ENCODE assay signal across 13 cellular contexts in genomic region chr19:2232286-2233151, GRCh38. TPM values are rescaled to one million over a fixed set of nuclear protein-coding genes. Genes with fewer than 3 reads are reported as not detected.
DNase-seq lines count a peak whose midpoint lies in the region; ATAC-seq and TF ChIP-seq lines count a peak whose summit lies in the region.
"Had no signal": no experiment of that assay in that cellular context is flagged by ENCODE, and none has a peak within 500 bp of the region (broad histone marks: within the 10 kb centered on the region; RNA-seq: fewer than 3 reads in every experiment).

No MANE protein-coding gene starts in this region.

- ATAC-seq in activated naive CD8-positive, alpha-beta T cell treated with anti-CD3 and anti-CD28 coated beads, Interleukin-2, amount 50 U/mL, for 24 hours = no peak
- ATAC-seq in gastrocnemius medialis (no peak), HG03108 (IDR thresholded peaks at IDR 0.05; ENCODE audit: unreplicated experiment) (no peak), GM18519 (IDR thresholded peaks at IDR 0.05; ENCODE audit: low FRiP score, unreplicated experiment) (no peak)

- peaks cover 0 to 20% of the 10 kb centered on the region in 2 donors for H3K36me3 ChIP-seq in gastrocnemius medialis

- no peaks in the 10 kb centered on the region for H3K9me3 Mint-ChIP-seq in activated CD4-positive, alpha-beta T cell treated with anti-CD3 and anti-CD28 coated beads, Interleukin-2, amount 10 ng/mL, durations not matched to agents 7 days and 5 days
- peaks cover 13% of the 10 kb centered on the region for H3K9me3 Mint-ChIP-seq in HFFc6
- H3K9me3 Mint-ChIP-seq in activated naive CD8-positive, alpha-beta T cell treated with anti-CD3 and anti-CD28 coated beads, Interleukin-2, amount 50 U/mL, for 24 hours = no peaks in the 10 kb centered on the region

- peak overlapping the region; percentile 74 for H3K27ac Mint-ChIP-seq in activated CD4-positive, alpha-beta T cell treated with anti-CD3 and anti-CD28 coated beads, Interleukin-2, amount 10 ng/mL, durations not matched to agents 7 days and 5 days
- 0 out of 2 replicates have a peak overlapping the region, but pooled peaks have one; percentile 7 for H3K27ac Mint-ChIP-seq in HFFc6
- H3K27ac Mint-ChIP-seq in activated naive CD8-positive, alpha-beta T cell treated with anti-CD3 and anti-CD28 coated beads, Interleukin-2, amount 50 U/mL, for 24 hours = peak overlapping the region; percentile 70

- in situ Hi-C loops in gastrocnemius medialis (cut with MboI; ENCODE audit: low sequenced_read_pairs in 4 of 4) = loop anchor here in 1 of 4 donors (10.0 kb wide), 1 partner anchor 78 kb away; the partner anchor contains the start of gene AP3D1

- peaks cover 20% of the 10 kb centered on the region for H3K4me1 Mint-ChIP-seq in activated CD4-positive, alpha-beta T cell treated with anti-CD3 and anti-CD28 coated beads, Interleukin-2, amount 10 ng/mL, durations not matched to agents 7 days and 5 days
- H3K4me1 Mint-ChIP-seq in HFFc6 (ENCODE audit: low read depth) = peaks cover 16% of the 10 kb centered on the region; the same call in 1 of the 2 replicates
- peaks cover 27% of the 10 kb centered on the region for H3K4me1 Mint-ChIP-seq in activated naive CD8-positive, alpha-beta T cell treated with anti-CD3 and anti-CD28 coated beads, Interleukin-2, amount 50 U/mL, for 24 hours

- H3K4me1 ChIP-seq in gastrocnemius medialis = peaks cover 29 to 48% of the 10 kb centered on the region in 2 donors

- no peak for TF ChIP-seq CTCF in HFFc6 (IDR thresholded peaks at IDR 0.05)
- no peak for TF ChIP-seq CTCF in gastrocnemius medialis (IDR thresholded peaks at IDR 0.05 in 4 of 5, conservative IDR thresholded peaks at IDR 0.05 in 1 of 5)

- TF ChIP-seq POLR2A in gastrocnemius medialis (IDR thresholded peaks at IDR 0.05) = no peak

- DNase-seq in activated CD4-positive, alpha-beta T cell treated with anti-CD3 and anti-CD28 coated beads, Interleukin-2, amount 10 ng/mL, durations not matched to agents 7 days and 5 days = no peak
- DNase-seq in activated CD4-positive, alpha-beta T cell treated with anti-CD3 and anti-CD28 coated beads for 48 hours = no peak
- DNase-seq in HFFc6 = no peak
- DNase-seq in activated naive CD8-positive, alpha-beta T cell treated with anti-CD3 and anti-CD28 coated beads, Interleukin-2, amount 50 U/mL, for 24 hours = no peak
- DNase-seq in gastrocnemius medialis = no peak
- DNase-seq in NCI-H1105 treated with DMSO at 0.1 percent for 48 hours (lab: John Stamatoyannopoulos, UW) = no peak
- DNase-seq: NCI-H1694 had no signal

- H3K4me3 ChIP-seq in gastrocnemius medialis = no peak overlapping the region
- H3K4me3 ChIP-seq: coronary artery had no signal

- POLR2A ChIA-PET in activated CD4-positive, alpha-beta T cell treated with anti-CD3 and anti-CD28 coated beads, Interleukin-2, amount 10 ng/mL, durations not matched to agents 7 days and 5 days (lab: Charles Lee) = no interaction called here

- H3K27me3 Mint-ChIP-seq in activated CD4-positive, alpha-beta T cell treated with anti-CD3 and anti-CD28 coated beads, Interleukin-2, amount 10 ng/mL, durations not matched to agents 7 days and 5 days = no peaks in the 10 kb centered on the region
- peaks cover 14% of the 10 kb centered on the region for H3K27me3 Mint-ChIP-seq in HFFc6 (ENCODE audit: insufficient read depth)
- H3K27me3 Mint-ChIP-seq in activated naive CD8-positive, alpha-beta T cell treated with anti-CD3 and anti-CD28 coated beads, Interleukin-2, amount 50 U/mL, for 24 hours = peaks cover 5% of the 10 kb centered on the region

- intact Hi-C loops in gastrocnemius medialis (cut with DNase I; ENCODE audit: low total_unique reads) = no loop called here

- H3K27me3 ChIP-seq in gastrocnemius medialis = no peaks in the 10 kb centered on the region

- H3K36me3 Mint-ChIP-seq in activated CD4-positive, alpha-beta T cell treated with anti-CD3 and anti-CD28 coated beads, Interleukin-2, amount 10 ng/mL, durations not matched to agents 7 days and 5 days (ENCODE audit: low read depth) = peaks cover 38% of the 10 kb centered on the region
- H3K36me3 Mint-ChIP-seq in HFFc6 (ENCODE audit: low read depth) = peaks cover 24% of the 10 kb centered on the region
- H3K36me3 Mint-ChIP-seq in activated naive CD8-positive, alpha-beta T cell treated with anti-CD3 and anti-CD28 coated beads, Interleukin-2, amount 50 U/mL, for 24 hours (ENCODE audit: low read depth) = peaks cover 25% of the 10 kb centered on the region

- H3K27ac ChIP-seq in gastrocnemius medialis = peak overlapping the region in 3 of 4 donors; percentile 63 to 82 (median 78)

- no peaks in the 10 kb centered on the region for H3K9me3 ChIP-seq in gastrocnemius medialis

- CTCF ChIA-PET in activated CD4-positive, alpha-beta T cell treated with anti-CD3 and anti-CD28 coated beads, Interleukin-2, amount 10 ng/mL, durations not matched to agents 7 days and 5 days (lab: Charles Lee) = interaction anchor here (0.8 kb wide), 1 partner anchor 28 kb away, joined by 3 read pairs; no protein-coding TSS in a partner anchor

- H3K4me3 Mint-ChIP-seq in activated CD4-positive, alpha-beta T cell treated with anti-CD3 and anti-CD28 coated beads, Interleukin-2, amount 10 ng/mL, durations not matched to agents 7 days and 5 days = no peak overlapping the region
- peak overlapping the region; percentile 20; the same call in 1 of the 2 replicates for H3K4me3 Mint-ChIP-seq in HFFc6
- H3K4me3 Mint-ChIP-seq in activated naive CD8-positive, alpha-beta T cell treated with anti-CD3 and anti-CD28 coated beads, Interleukin-2, amount 50 U/mL, for 24 hours = no peak overlapping the region

RNA-seq across cellular contexts. Expression of gene PLEKHJ1, which starts 3.6 kb away (rescaled TPM):
- 10 to 100 TPM; 56.2 to 71.9 TPM for total RNA-seq in activated CD4-positive, alpha-beta T cell treated with anti-CD3 and anti-CD28 coated beads, Interleukin-2, amount 10 ng/mL, durations not matched to agents 7 days and 5 days
- 10 to 100 TPM; 45.9 to 57.3 (median 50.2) TPM for total RNA-seq in HFFc6 (2021; fragmentation: NEBNext Ultra II Directional; extraction: Animal tissue kit (Norgen Biotek cat#: 25700))
- total RNA-seq in gastrocnemius medialis = 10 to 100 TPM; 50.1 to 72.4 (median 61.6) TPM

RNA-seq across cellular contexts. Expression of gene SF3A2, which starts 4.1 kb away (rescaled TPM):
- 100 to 1,000 TPM; 142 to 151 TPM for total RNA-seq in activated CD4-positive, alpha-beta T cell treated with anti-CD3 and anti-CD28 coated beads, Interleukin-2, amount 10 ng/mL, durations not matched to agents 7 days and 5 days
- total RNA-seq in HFFc6 (2021; fragmentation: NEBNext Ultra II Directional; extraction: Animal tissue kit (Norgen Biotek cat#: 25700)) = 10 to 100 TPM; 48.7 to 60.6 (median 54.8) TPM
- 10 to 100 TPM; 23.9 to 29.2 (median 26.5) TPM for total RNA-seq in gastrocnemius medialis

RNA-seq across cellular contexts. Expression of gene AMH, which starts 16.6 kb away (rescaled TPM):
- 1 to 10 TPM; 5.2 to 9.2 TPM for total RNA-seq in activated CD4-positive, alpha-beta T cell treated with anti-CD3 and anti-CD28 coated beads, Interleukin-2, amount 10 ng/mL, durations not matched to agents 7 days and 5 days
- total RNA-seq in HFFc6 (2021; fragmentation: NEBNext Ultra II Directional; extraction: Animal tissue kit (Norgen Biotek cat#: 25700)) = 1 to 10 TPM in 5 of 6 experiments, under 1 TPM in 1; 0.98 to 2.3 (median 1.4) TPM
- total RNA-seq in gastrocnemius medialis = 1 to 10 TPM in 2 of 4 donors, under 1 TPM in 2; 0.80 to 3.9 (median 1.2) TPM

RNA-seq across cellular contexts. Expression of gene JSRP1, which starts 23.7 kb away (rescaled TPM):
- under 1 TPM in 1 of 2 experiments, not detected in 1; 0.27 TPM for total RNA-seq in activated CD4-positive, alpha-beta T cell treated with anti-CD3 and anti-CD28 coated beads, Interleukin-2, amount 10 ng/mL, durations not matched to agents 7 days and 5 days
- total RNA-seq in HFFc6 (2021; fragmentation: NEBNext Ultra II Directional; extraction: Animal tissue kit (Norgen Biotek cat#: 25700)) = under 1 TPM; 0.27 to 0.99 (median 0.72) TPM
- 100 to 1,000 TPM; 152 to 383 (median 303) TPM for total RNA-seq in gastrocnemius medialis
- total RNA-seq: A172, NCI-H460, subcutaneous adipose tissue had no signal

RNA-seq across cellular contexts. Expression of gene PEAK3, which starts 49.5 kb away (rescaled TPM):
- under 1 TPM; 0.17 to 0.25 TPM for total RNA-seq in activated CD4-positive, alpha-beta T cell treated with anti-CD3 and anti-CD28 coated beads, Interleukin-2, amount 10 ng/mL, durations not matched to agents 7 days and 5 days
- under 1 TPM; 0.07 to 0.53 (median 0.36) TPM for total RNA-seq in HFFc6 (2021; fragmentation: NEBNext Ultra II Directional; extraction: Animal tissue kit (Norgen Biotek cat#: 25700))
- under 1 TPM in 1 of 4 donors, not detected in 3; 0.11 TPM for total RNA-seq in gastrocnemius medialis
- total RNA-seq: NCI-H460 had no signal

Comparison
In these comparisons a context has a peak if more than half of its experiments do, and no peak if none do; other contexts are left out.
1. H3K27ac Mint-ChIP-seq: peak in every context shown above with its lines; median percentile 74 in activated CD4-positive, alpha-beta T cell treated with anti-CD3 and anti-CD28 coated beads, Interleukin-2, amount 10 ng/mL, durations not matched to agents 7 days and 5 days; 70 in activated naive CD8-positive, alpha-beta T cell treated with anti-CD3 and anti-CD28 coated beads, Interleukin-2, amount 50 U/mL, for 24 hours; 7 in HFFc6.